Comparison of ENCODE assay signal across 17 cellular contexts in genomic region chr18:12476955-12477354, GRCh38.
DNase-seq lines count a peak whose midpoint lies in the region; ATAC-seq and TF ChIP-seq lines count a peak whose summit lies in the region.
"Had no signal": no experiment of that assay in that cellular context is flagged by ENCODE, and none has a peak within 500 bp of the region (broad histone marks: within the 10 kb centered on the region; RNA-seq: fewer than 3 reads in every experiment).

No MANE protein-coding gene starts in this region.

- H3K79me2 ChIP-seq in GM23338 (replicated peaks; ENCODE audit: insufficient read depth) (no peaks in the 10 kb centered on the region), osteoblast (ENCODE audit: insufficient read depth, low read length) (no peaks in the 10 kb centered on the region)

- H3K4me3 ChIP-seq in GM23338 (no peak overlapping the region), NB4 (ENCODE audit: low read depth, low read length) (no peak overlapping the region), endodermal cell (ENCODE audit: low read length) (no peak overlapping the region), osteoblast (ENCODE audit: insufficient read depth, low read length) (no peak overlapping the region), suprapubic skin (no peak overlapping the region)

- no peak for ATAC-seq in GM23338
- ATAC-seq: PC-3 had no signal

- H3K4me3 Mint-ChIP-seq in GM23338 = no peak overlapping the region
- no peak overlapping the region for H3K4me3 Mint-ChIP-seq in endodermal cell
- H3K4me3 Mint-ChIP-seq in T-helper 2 cell treated with Interferon-gamma antibody and Interleukin-4, amounts not matched to agents 5 μg/mL and 100 μg/mL, for 36 hours = no peak overlapping the region

- TF ChIP-seq EP300 in suprapubic skin (IDR thresholded peaks at IDR 0.05) = no peak

- H3K9me3 ChIP-seq in endodermal cell (ENCODE audit: control insufficient read depth, low read length) = no peaks in the 10 kb centered on the region
- H3K9me3 ChIP-seq in osteoblast (ENCODE audit: low read depth, low read length) = no peaks in the 10 kb centered on the region
- H3K9me3 ChIP-seq in suprapubic skin = no peaks in the 10 kb centered on the region
- H3K9me3 ChIP-seq: BE2C had no signal

- no peak for TF ChIP-seq CTCF in GM23338 (conservative IDR thresholded peaks at IDR 0.05; ENCODE audit: low read depth in 2 of 2)
- TF ChIP-seq CTCF in NB4 (IDR thresholded peaks at IDR 0.05; ENCODE audit: low read depth, low read length) = no peak
- TF ChIP-seq CTCF in endodermal cell (conservative IDR thresholded peaks at IDR 0.05) = no peak
- no peak for TF ChIP-seq CTCF in osteoblast (IDR thresholded peaks at IDR 0.05; ENCODE audit: extremely low read depth, low read depth, low read length)
- no peak for TF ChIP-seq CTCF in suprapubic skin (IDR thresholded peaks at IDR 0.05)

- peaks cover 2% of the 10 kb centered on the region for H3K27me3 Mint-ChIP-seq in GM23338 (ENCODE audit: insufficient read depth, low read depth, poor library complexity)
- no peaks in the 10 kb centered on the region for H3K27me3 Mint-ChIP-seq in endodermal cell (ENCODE audit: insufficient read depth)
- no peaks in the 10 kb centered on the region for H3K27me3 Mint-ChIP-seq in T-helper 2 cell treated with Interferon-gamma antibody and Interleukin-4, amounts not matched to agents 5 μg/mL and 100 μg/mL, for 36 hours (ENCODE audit: low read depth)

- DNase-seq in GM23338 (ENCODE audit: low spot score) (no peak), NB4 (ENCODE audit: low read depth) (peak; percentile 39), endodermal cell (no peak), osteoblast (ENCODE audit: insufficient read length, low spot score, missing footprints) (peak; percentile 8), suprapubic skin (ENCODE audit: low spot score in 2 of 2) (no peak)
- DNase-seq in T-helper 2 cell treated with Interferon-gamma antibody and Interleukin-4, amounts not matched to agents 5 μg/mL and 100 μg/mL, for 36 hours (ENCODE audit: low spot score) = no peak
- no peak for DNase-seq in activated CD8-positive, alpha-beta memory T cell treated with anti-CD3 and anti-CD28 coated beads, Interleukin-2, amount 50 U/mL, for 48 hours
- DNase-seq: BE2C, NCI-H1048, NCI-H1417 treated with DMSO at 0.1 percent for 48 hours, NCI-H187 treated with DMSO at 0.1 percent for 48 hours, NCI-H2107, NCI-H446 treated with DMSO at 0.1 percent for 48 hours, NCI-H526 treated with DMSO at 0.1 percent for 48 hours, PC-3, Right ventricle myocardium superior had no signal

- H3K27ac Mint-ChIP-seq in GM23338 (0 out of 2 replicates have a peak overlapping the region, but pooled peaks have one; percentile 12), endodermal cell (peak overlapping the region; percentile 5)
- H3K27ac Mint-ChIP-seq in T-helper 2 cell treated with Interferon-gamma antibody and Interleukin-4, amounts not matched to agents 5 μg/mL and 100 μg/mL, for 36 hours = no peak overlapping the region

- no peaks in the 10 kb centered on the region for H3F3A ChIP-seq in GM23338 (replicated peaks; ENCODE audit: low read depth)

- TF ChIP-seq POLR2A in NB4 (IDR thresholded peaks at IDR 0.05; ENCODE audit: extremely low read depth, insufficient read length) (no peak), suprapubic skin (IDR thresholded peaks at IDR 0.05) (no peak)

- H3K4me2 ChIP-seq in GM23338 (no peak overlapping the region), osteoblast (ENCODE audit: insufficient read depth, low read length) (no peak overlapping the region)
- H3K4me2 ChIP-seq: KMS-11 had no signal

- H3K36me3 ChIP-seq in GM23338 (ENCODE audit: insufficient read depth) (no peaks in the 10 kb centered on the region), endodermal cell (ENCODE audit: control insufficient read depth, insufficient read depth, low read length) (peaks cover 4% of the 10 kb centered on the region), osteoblast (ENCODE audit: insufficient read depth, low read length) (peaks cover 17% of the 10 kb centered on the region), suprapubic skin (peaks cover 20% of the 10 kb centered on the region)
- H3K36me3 ChIP-seq: BE2C had no signal

- H3K4me1 Mint-ChIP-seq in GM23338 (peaks cover 30% of the 10 kb centered on the region), endodermal cell (no peaks in the 10 kb centered on the region)
- H3K4me1 Mint-ChIP-seq in T-helper 2 cell treated with Interferon-gamma antibody and Interleukin-4, amounts not matched to agents 5 μg/mL and 100 μg/mL, for 36 hours (ENCODE audit: low read depth) = no peaks in the 10 kb centered on the region

- H3K9me2 ChIP-seq in GM23338 (ENCODE audit: insufficient read depth) = no peaks in the 10 kb centered on the region

- H2AFZ ChIP-seq in GM23338 (no peak overlapping the region), osteoblast (ENCODE audit: low read length) (no peak overlapping the region)

- H3K9me3 Mint-ChIP-seq in GM23338 (no peaks in the 10 kb centered on the region), endodermal cell (no peaks in the 10 kb centered on the region)
- H3K9me3 Mint-ChIP-seq in T-helper 2 cell treated with Interferon-gamma antibody and Interleukin-4, amounts not matched to agents 5 μg/mL and 100 μg/mL, for 36 hours = no peaks in the 10 kb centered on the region

- WGBS in endodermal cell (ENCODE audit: insufficient coverage in 1 of 2, insufficient read length in 1 of 2), 2 experiments = 94 to 100% methylated on average over 1 to 2 of the region's 2 CpGs
- 90% methylated on average over 2 of the region's 2 CpGs for WGBS in suprapubic skin

- H4K20me1 ChIP-seq in GM23338 (replicated peaks; ENCODE audit: insufficient read depth) (no peaks in the 10 kb centered on the region), osteoblast (ENCODE audit: insufficient read depth, low read length) (no peaks in the 10 kb centered on the region)

- H3K36me3 Mint-ChIP-seq in GM23338 (ENCODE audit: low read depth) (peaks cover 4% of the 10 kb centered on the region; the same call in 1 of the 3 replicates), endodermal cell (ENCODE audit: low read depth) (peaks cover 9% of the 10 kb centered on the region)
- no peaks in the 10 kb centered on the region for H3K36me3 Mint-ChIP-seq in T-helper 2 cell treated with Interferon-gamma antibody and Interleukin-4, amounts not matched to agents 5 μg/mL and 100 μg/mL, for 36 hours (ENCODE audit: low read depth)

- H3K27me3 ChIP-seq in GM23338 (ENCODE audit: insufficient read depth) (no peaks in the 10 kb centered on the region), endodermal cell (ENCODE audit: control insufficient read depth, insufficient read depth, low read length, poor library complexity, severe bottlenecking) (no peaks in the 10 kb centered on the region), osteoblast (ENCODE audit: insufficient read depth, low read length) (no peaks in the 10 kb centered on the region), suprapubic skin (no peaks in the 10 kb centered on the region)
- H3K27me3 ChIP-seq: BE2C had no signal

- peaks cover 9% of the 10 kb centered on the region for H3K4me1 ChIP-seq in GM23338 (ENCODE audit: insufficient read depth)
- no peaks in the 10 kb centered on the region for H3K4me1 ChIP-seq in endodermal cell (ENCODE audit: control insufficient read depth, insufficient read depth, low read length)
- no peaks in the 10 kb centered on the region for H3K4me1 ChIP-seq in osteoblast (ENCODE audit: insufficient read depth, low read length)
- no peaks in the 10 kb centered on the region for H3K4me1 ChIP-seq in suprapubic skin
- H3K4me1 ChIP-seq: BE2C had no signal

- no peak overlapping the region for H3K9ac ChIP-seq in endodermal cell (ENCODE audit: extremely low read depth, low read length, poor library complexity, severe bottlenecking)
- H3K9ac ChIP-seq: KMS-11 had no signal

- H3K27ac ChIP-seq in GM23338 (ENCODE audit: low read depth) = peak overlapping the region; percentile 39; the same call in 1 of the 2 replicates
- H3K27ac ChIP-seq in endodermal cell (ENCODE audit: low read depth, low read length) = no peak overlapping the region
- no peak overlapping the region for H3K27ac ChIP-seq in osteoblast (ENCODE audit: low read depth, low read length)
- H3K27ac ChIP-seq in suprapubic skin = no peak overlapping the region
- H3K27ac ChIP-seq: KMS-11 had no signal

TF ChIP-seq in GM23338, 12 proteins besides CTCF, POLR2A, EP300 and RAD21 (continues in another document):
- TF ChIP-seq ZNF114 (CRISPR knock-in tag; IDR thresholded peaks at IDR 0.05) (no peak), CREB1 (CRISPR knock-in tag; IDR thresholded peaks at IDR 0.05; ENCODE audit: low read depth) (no peak), NANOG (IDR thresholded peaks at IDR 0.05; ENCODE audit: borderline replicate concordance) (no peak)

Comparison
In these comparisons a context has a peak if more than half of its experiments do, and no peak if none do; other contexts are left out.
1. DNase-seq: peak in NB4 (single experiment) and osteoblast (single experiment); none in GM23338 (single experiment), endodermal cell (single experiment), T-helper 2 cell treated with Interferon-gamma antibody and Interleukin-4, amounts not matched to agents 5 μg/mL and 100 μg/mL, for 36 hours (single experiment), activated CD8-positive, alpha-beta memory T cell treated with anti-CD3 and anti-CD28 coated beads, Interleukin-2, amount 50 U/mL, for 48 hours (single experiment) and suprapubic skin (0 of 2).